ENCODE assay signal across 1 cellular context in the genomic region with DNA sequence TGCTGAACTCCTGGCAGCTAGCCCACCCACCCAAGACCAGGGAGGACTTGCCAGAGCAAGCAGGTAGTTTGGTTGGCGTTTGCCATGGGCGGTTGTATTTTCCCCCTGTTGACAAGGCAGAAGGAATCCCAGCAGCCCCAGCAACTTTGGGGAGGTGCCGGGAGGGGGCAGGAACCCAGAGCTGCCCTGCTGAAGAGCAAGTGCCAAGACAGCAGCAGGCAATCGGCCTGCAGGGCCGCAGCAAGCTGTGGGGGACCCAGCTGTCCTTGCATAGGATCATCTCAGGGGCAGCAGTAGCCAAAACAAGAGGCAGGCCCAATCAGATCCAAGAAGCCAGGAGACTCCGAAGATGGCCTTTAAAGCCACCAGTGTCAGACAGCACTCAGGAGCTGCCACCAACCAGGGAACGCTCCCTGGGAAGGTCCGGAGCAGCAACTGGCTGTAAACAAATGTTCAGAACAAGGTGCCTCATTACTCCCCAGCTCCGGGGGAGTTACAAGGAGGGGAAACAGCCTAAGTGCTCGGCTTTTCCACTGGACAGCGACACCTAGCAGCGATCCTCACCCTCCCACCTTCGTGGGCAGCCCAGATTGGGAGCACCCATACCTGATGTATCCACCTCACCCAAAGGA.
TF ChIP-seq lines count a peak whose summit lies in the region.

No MANE protein-coding gene starts in this region.

TF ChIP-seq in SK-N-SH, 30 proteins besides CTCF, POLR2A, EP300 and RAD21 (continued from another document):
- TF ChIP-seq, protein P1, sequence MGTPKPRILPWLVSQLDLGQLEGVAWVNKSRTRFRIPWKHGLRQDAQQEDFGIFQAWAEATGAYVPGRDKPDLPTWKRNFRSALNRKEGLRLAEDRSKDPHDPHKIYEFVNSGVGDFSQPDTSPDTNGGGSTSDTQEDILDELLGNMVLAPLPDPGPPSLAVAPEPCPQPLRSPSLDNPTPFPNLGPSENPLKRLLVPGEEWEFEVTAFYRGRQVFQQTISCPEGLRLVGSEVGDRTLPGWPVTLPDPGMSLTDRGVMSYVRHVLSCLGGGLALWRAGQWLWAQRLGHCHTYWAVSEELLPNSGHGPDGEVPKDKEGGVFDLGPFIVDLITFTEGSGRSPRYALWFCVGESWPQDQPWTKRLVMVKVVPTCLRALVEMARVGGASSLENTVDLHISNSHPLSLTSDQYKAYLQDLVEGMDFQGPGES (IDR thresholded peaks at IDR 0.05; ENCODE audit: low read depth, low read length) = no peak
- TF ChIP-seq MEF2A (IDR thresholded peaks at IDR 0.05; ENCODE audit: borderline replicate concordance, low read depth) (no peak), USF1 (IDR thresholded peaks at IDR 0.05; ENCODE audit: borderline replicate concordance, low read depth) (no peak), RCOR1 (IDR thresholded peaks at IDR 0.05; ENCODE audit: low read length) (no peak), FOSL2 (IDR thresholded peaks at IDR 0.05; ENCODE audit: borderline replicate concordance, low read depth) (no peak), REST (IDR thresholded peaks at IDR 0.05; ENCODE audit: low read depth, low read length) (no peak), MAX (IDR thresholded peaks at IDR 0.05; ENCODE audit: low read depth) (no peak), NRF1 (IDR thresholded peaks at IDR 0.05; ENCODE audit: low read depth, low read length) (no peak), FOXM1 (IDR thresholded peaks at IDR 0.05; ENCODE audit: low read depth) (no peak), PBX3 (IDR thresholded peaks at IDR 0.05) (no peak), ZBTB33 (IDR thresholded peaks at IDR 0.05; ENCODE audit: borderline replicate concordance, low read depth) (no peak), NFIC (IDR thresholded peaks at IDR 0.05; ENCODE audit: borderline replicate concordance) (no peak), TAF1 (IDR thresholded peaks at IDR 0.05; ENCODE audit: borderline replicate concordance, low read depth, low read length) (no peak), TEAD4 (IDR thresholded peaks at IDR 0.05; ENCODE audit: borderline replicate concordance, insufficient read depth) (no peak)
